Comparison of ENCODE assay signal across 36 cellular contexts in genomic region chr2:238668426-238668825, GRCh38.
"Had no signal": no experiment of that assay in that cellular context is flagged by ENCODE, and none has a peak within 500 bp of the region (broad histone marks: within the 10 kb centered on the region; RNA-seq: fewer than 3 reads in every experiment).

No MANE protein-coding gene starts in this region.

- H3K36me3 Mint-ChIP-seq: activated naive CD4-positive, alpha-beta T cell treated with anti-CD3 and anti-CD28 coated beads, Interleukin-2, amount 50 U/mL, for 24 hours; activated naive CD8-positive, alpha-beta T cell treated with anti-CD3 and anti-CD28 coated beads, Interleukin-2, amount 10 ng/mL, durations not matched to agents 7 days and 5 days had no signal

- H3K36me3 ChIP-seq: ascending aorta, cardiac muscle cell, Peyer's patch, SJSA1 had no signal

- H3K4me3 ChIP-seq: ascending aorta, cardiac muscle cell, K562, Peyer's patch, SJSA1 had no signal

- H3K9ac ChIP-seq: SK-N-SH had no signal

- H3K27me3 ChIP-seq: ascending aorta, cardiac muscle cell, Peyer's patch, SJSA1 had no signal

- H3K4me1 Mint-ChIP-seq: activated naive CD4-positive, alpha-beta T cell treated with anti-CD3 and anti-CD28 coated beads, Interleukin-2, amount 50 U/mL, for 24 hours; activated naive CD8-positive, alpha-beta T cell treated with anti-CD3 and anti-CD28 coated beads, Interleukin-2, amount 10 ng/mL, durations not matched to agents 7 days and 5 days; central memory CD8-positive, alpha-beta T cell had no signal

- ATAC-seq: activated CD8-positive, alpha-beta T cell treated with anti-CD3 and anti-CD28 coated beads for 36 hours; activated T-cell treated with anti-CD3 and anti-CD28 coated beads, Interleukin-2, amount 50 U/mL, for 72 hours; K562; PC-3 had no signal

- H3K4me1 ChIP-seq: ascending aorta, Peyer's patch, SJSA1 had no signal

- H3K27ac Mint-ChIP-seq: activated B cell treated with CpG ODN at 0.5 μM for 24 hours; activated CD8-positive, alpha-beta T cell treated with anti-CD3 and anti-CD28 coated beads for 36 hours; activated naive CD4-positive, alpha-beta T cell treated with anti-CD3 and anti-CD28 coated beads, Interleukin-2, amount 50 U/mL, for 24 hours; activated naive CD8-positive, alpha-beta T cell treated with anti-CD3 and anti-CD28 coated beads, Interleukin-2, amount 10 ng/mL, durations not matched to agents 7 days and 5 days; activated T-helper 2 cell treated with anti-CD3 and anti-CD28 coated beads, Interferon-gamma antibody, Interleukin-2, Interleukin-4, amounts not matched to agents 10 μg/mL and 5 μg/mL and 100 μg/mL, durations not matched to agents 14 hours and 24 hours and 36 hours; T-helper 1 cell treated with Interleukin-12 subunit alpha and Interleukin-12 subunit beta and Interleukin-4 antibody, amounts not matched to agents 30 μg/mL and 1 μg/mL, for 36 hours had no signal

- H3K4me2 ChIP-seq: SK-N-SH had no signal

- DNase-seq: activated B cell treated with CpG ODN at 0.5 μM for 24 hours; activated CD4-positive, alpha-beta T cell treated with anti-CD3 and anti-CD28 coated beads for 4 hours; activated CD4-positive, CD25-positive, alpha-beta regulatory T cell treated with anti-CD3 and anti-CD28 coated beads, Interleukin-2, amount 50 U/mL, for 72 hours; activated CD8-positive, alpha-beta T cell treated with anti-CD3 and anti-CD28 coated beads for 36 hours; activated gamma-delta T cell; activated naive CD4-positive, alpha-beta T cell treated with Interleukin-2 at 50 U/mL for 16 hours; activated naive CD8-positive, alpha-beta T cell treated with anti-CD3 and anti-CD28 coated beads, Interleukin-2, amount 10 ng/mL, durations not matched to agents 7 days and 5 days; activated T-cell treated with anti-CD3 and anti-CD28 coated beads, Interleukin-2, amount 50 U/mL, for 1 hour; activated T-cell treated with anti-CD3 and anti-CD28 coated beads, Interleukin-2, amount 50 U/mL, for 72 hours; amygdala; NCI-H1092 treated with DMSO at 0.1 percent for 48 hours; NCI-H1417; NCI-H146; NCI-H187; NCI-H2029 treated with DMSO at 0.1 percent for 48 hours; NCI-H2107; NCI-H2171; NCI-H510A; NCI-H526; NCI-H748 treated with DMSO at 0.1 percent for 48 hours; NK-92 treated with Interleukin-12 subunit alpha and Interleukin-12 subunit beta, amount 100 ng/mL, for 24 hours; PC-3; Peyer's patch; RPMI8226; SHP77 treated with DMSO at 0.1 percent for 48 hours; SK-N-SH; T-helper 9 cell had no signal

- H3K27ac ChIP-seq: ascending aorta, cardiac muscle cell, Peyer's patch, SJSA1, VCaP had no signal

- H3K9me3 ChIP-seq: Peyer's patch, SK-N-SH had no signal

- H3K4me3 Mint-ChIP-seq: activated B cell treated with CpG ODN at 0.5 μM for 24 hours; activated CD8-positive, alpha-beta T cell treated with anti-CD3 and anti-CD28 coated beads for 36 hours; activated naive CD4-positive, alpha-beta T cell treated with anti-CD3 and anti-CD28 coated beads, Interleukin-2, amount 50 U/mL, for 24 hours; activated naive CD8-positive, alpha-beta T cell treated with anti-CD3 and anti-CD28 coated beads, Interleukin-2, amount 10 ng/mL, durations not matched to agents 7 days and 5 days; activated T-cell treated with anti-CD3 and anti-CD28 coated beads, Interleukin-2, amount 50 U/mL, for 72 hours; central memory CD8-positive, alpha-beta T cell; T-helper 1 cell treated with Interleukin-12 subunit alpha and Interleukin-12 subunit beta and Interleukin-4 antibody, amounts not matched to agents 30 μg/mL and 1 μg/mL, for 36 hours had no signal
